ENCODE assay signal across 11 cellular contexts in genomic region chr14:61489527-61489926, GRCh38.
DNase-seq lines count a peak whose midpoint lies in the region; ATAC-seq and TF ChIP-seq lines count a peak whose summit lies in the region.
"Had no signal": no experiment of that assay in that cellular context is flagged by ENCODE, and none has a peak within 500 bp of the region (broad histone marks: within the 10 kb centered on the region; RNA-seq: fewer than 3 reads in every experiment).

No MANE protein-coding gene starts in this region.

- H3K4me1 ChIP-seq in left lung: peaks cover 3 to 84% of the 10 kb centered on the region in 2 donors
- H3K4me1 ChIP-seq in spleen: peaks cover 11 to 95% (median 45%) of the 10 kb centered on the region in 6 donors

- H3K9me3 Mint-ChIP-seq in WTC11: no peaks in the 10 kb centered on the region

- no peaks in the 10 kb centered on the region for H3K27me3 ChIP-seq in HL-60 (ENCODE audit: insufficient read depth, poor library complexity, severe bottlenecking)
- no peaks in the 10 kb centered on the region for H3K27me3 ChIP-seq in left lung
- no peaks in the 10 kb centered on the region for H3K27me3 ChIP-seq in spleen (replicated peaks in 1 of 7)

- intact Hi-C loops in left lung (cut with DNase I): loop anchor here in 1 of 2 donors (10.0 kb wide), 1 partner anchor 45 kb away; no protein-coding TSS in a partner anchor
- intact Hi-C loops in spleen (cut with DNase I; ENCODE audit: low total_unique reads): no loop called here

- H3K9me3 ChIP-seq in left lung (no peaks in the 10 kb centered on the region), spleen (no peaks in the 10 kb centered on the region)

- no peaks in the 10 kb centered on the region; the same call in 1 of the 2 replicates for H3K27me3 Mint-ChIP-seq in WTC11 (ENCODE audit: low read depth)

- H3K36me3 ChIP-seq in left lung (peaks cover 0 to 5% of the 10 kb centered on the region in 2 donors), spleen (peaks cover 0 to 76% (median 17%) of the 10 kb centered on the region in 6 donors)

- TF ChIP-seq CTCF in HL-60 (IDR thresholded peaks at IDR 0.05; ENCODE audit: insufficient read depth, low read length) (no peak), WTC11 (IDR thresholded peaks at IDR 0.05) (no peak), left lung (IDR thresholded peaks at IDR 0.05) (no peak), spleen (IDR thresholded peaks at IDR 0.05 in 8 of 11, conservative IDR thresholded peaks at IDR 0.05 in 3 of 11) (no peak)

- H3K36me3 Mint-ChIP-seq in WTC11: no peaks in the 10 kb centered on the region

- POLR2A ChIA-PET in WTC11 (lab: Charles Lee): no interaction called here

- DNase-seq in HL-60 (ENCODE audit: low read depth in 1 of 2, low spot score in 1 of 2) (no peak), WTC11 (ENCODE audit: low spot score) (no peak), left lung (no peak), spleen (no peak), T-helper 2 cell (no peak)
- DNase-seq: posterior cingulate gyrus; stimulated activated CD4-positive, alpha-beta T cell treated with anti-CD3 and anti-CD28 coated beads, Interleukin-4, amount 100 ng/mL, for 24 hours; T1000 had no signal

- H3K27ac Mint-ChIP-seq in WTC11: no peak overlapping the region

- TF ChIP-seq POLR2A in spleen (IDR thresholded peaks at IDR 0.05): no peak

- H3K4me3 Mint-ChIP-seq in WTC11: no peak overlapping the region

- ATAC-seq in WTC11 (no peak), left lung (no peak), GM21576 (IDR thresholded peaks at IDR 0.05; ENCODE audit: unreplicated experiment) (no peak), GM18858 (IDR thresholded peaks at IDR 0.05; ENCODE audit: unreplicated experiment) (no peak)
- ATAC-seq: Panc1 had no signal

- H3K4me3 ChIP-seq in HL-60 (replicated peaks; ENCODE audit: insufficient read depth, low read length): no peak overlapping the region
- no peak overlapping the region for H3K4me3 ChIP-seq in left lung
- H3K4me3 ChIP-seq in spleen: peak overlapping the region in 1 of 8 donors; percentile 47

- CTCF ChIA-PET in WTC11 (lab: Charles Lee): no interaction called here

- 84 to 93% (median 87%) methylated on average over 2 of the region's 2 CpGs for WGBS in spleen, 5 donors

- H3K27ac ChIP-seq in HL-60 (replicated peaks) (0 out of 2 replicates have a peak overlapping the region, but pooled peaks have one; percentile 18), left lung (peak overlapping the region; percentile 67 to 91), spleen (peak overlapping the region in 7 of 8 donors; percentile 66 to 89 (median 81))

- peaks cover 17% of the 10 kb centered on the region for H3K4me1 Mint-ChIP-seq in WTC11

TF ChIP-seq in WTC11, 78 proteins besides CTCF, POLR2A, EP300 and RAD21:
- TF ChIP-seq IRF1 (CRISPR knock-in tag; IDR thresholded peaks at IDR 0.05) (no peak), MAX (CRISPR knock-in tag; IDR thresholded peaks at IDR 0.05) (no peak), MXD4 (CRISPR knock-in tag; IDR thresholded peaks at IDR 0.05; ENCODE audit: borderline replicate concordance) (no peak), GABPB1 (CRISPR knock-in tag; IDR thresholded peaks at IDR 0.05) (peak; percentile 42; the same call in 1 of the 2 replicates), NR2C2 (CRISPR knock-in tag; IDR thresholded peaks at IDR 0.05) (no peak), ZNF671 (CRISPR knock-in tag; IDR thresholded peaks at IDR 0.05) (no peak)
TF ChIP-seq in WTC11: peak in this region for 1.

Comparison
In these comparisons a context has a peak if more than half of its experiments do, and no peak if none do; other contexts are left out.
1. H3K27ac ChIP-seq: peak in every context shown above with its lines; median percentile 81 in spleen; 79 in left lung; 18 in HL-60.